Comparison of ENCODE assay signal across 1 cellular context in genomic region chr16:12095275-12096161, GRCh38.
A peak's percentile ranks its signal among the peaks of the same experiment; 100 is the strongest.
TF ChIP-seq lines count a peak whose summit lies in the region.

No MANE protein-coding gene starts in this region.

TF ChIP-seq in GM12878, 131 proteins besides CTCF, POLR2A, EP300 and RAD21 (continued from another document):
- TF ChIP-seq SMC3 (IDR thresholded peaks at IDR 0.05; ENCODE audit: borderline replicate concordance, low read length) (peak; percentile 55; the same call in 1 of the 2 replicates), CREM (IDR thresholded peaks at IDR 0.05; ENCODE audit: low read depth) (no peak), SIX5 (IDR thresholded peaks at IDR 0.05; ENCODE audit: low read depth, low read length, severe bottlenecking) (no peak), BHLHE40 (IDR thresholded peaks at IDR 0.05; ENCODE audit: borderline replicate concordance in 1 of 2, low read depth in 2 of 2, low read length in 1 of 2) (no peak), E2F4 (IDR thresholded peaks at IDR 0.05; ENCODE audit: low read depth, low read length) (no peak), RCOR1 (conservative IDR thresholded peaks at IDR 0.05; ENCODE audit: low read depth, low read length) (no peak), RBBP5 (conservative IDR thresholded peaks at IDR 0.05) (no peak), ESRRA (IDR thresholded peaks at IDR 0.05; ENCODE audit: low read length) (no peak), GATAD2B (conservative IDR thresholded peaks at IDR 0.05; ENCODE audit: low read depth) (no peak), EED (IDR thresholded peaks at IDR 0.05; ENCODE audit: low read depth) (no peak), CUX1 (IDR thresholded peaks at IDR 0.05; ENCODE audit: insufficient replicate concordance, low read depth, low read length) (no peak), POU2F2 (IDR thresholded peaks at IDR 0.05; ENCODE audit: borderline replicate concordance, low read depth, low read length) (no peak), IRF4 (IDR thresholded peaks at IDR 0.05; ENCODE audit: low read depth, low read length) (no peak), SMAD5 (IDR thresholded peaks at IDR 0.05; ENCODE audit: low read depth) (no peak), NR2C2 (IDR thresholded peaks at IDR 0.05; ENCODE audit: borderline replicate concordance, control insufficient read depth, insufficient read length, low read depth) (no peak), SUZ12 (IDR thresholded peaks at IDR 0.05; ENCODE audit: unreplicated experiment) (no peak), PAX5 (IDR thresholded peaks at IDR 0.05; ENCODE audit: borderline replicate concordance, low read depth, low read length) (no peak), ZNF24 (IDR thresholded peaks at IDR 0.05) (no peak), PML (IDR thresholded peaks at IDR 0.05; ENCODE audit: low read length) (no peak), TARDBP (IDR thresholded peaks at IDR 0.05; ENCODE audit: borderline replicate concordance) (no peak), CHD2 (IDR thresholded peaks at IDR 0.05; ENCODE audit: borderline replicate concordance, low read depth, low read length) (no peak), RUNX3 (IDR thresholded peaks at IDR 0.05; ENCODE audit: low read length) (peak; percentile 50), TCF3 (IDR thresholded peaks at IDR 0.05; ENCODE audit: borderline replicate concordance, insufficient read depth, low read depth, low read length) (no peak), MEF2B (IDR thresholded peaks at IDR 0.05; ENCODE audit: partially characterized antibody, poor library complexity, severe bottlenecking) (no peak), FOXM1 (IDR thresholded peaks at IDR 0.05; ENCODE audit: low read depth, low read length) (0 out of 2 replicates have a peak, but pooled peaks have one; percentile 25), CBX5 (IDR thresholded peaks at IDR 0.05; ENCODE audit: low read depth) (no peak), SP1 (IDR thresholded peaks at IDR 0.05; ENCODE audit: low read depth, low read length) (no peak), ZNF217 (IDR thresholded peaks at IDR 0.05) (no peak), CBX3 (IDR thresholded peaks at IDR 0.05; ENCODE audit: borderline replicate concordance, low read depth) (no peak), MYC (IDR thresholded peaks at IDR 0.05; ENCODE audit: insufficient read depth, insufficient read length, insufficient replicate concordance, low read length, severe bottlenecking) (no peak)
- TF ChIP-seq, protein P1, sequence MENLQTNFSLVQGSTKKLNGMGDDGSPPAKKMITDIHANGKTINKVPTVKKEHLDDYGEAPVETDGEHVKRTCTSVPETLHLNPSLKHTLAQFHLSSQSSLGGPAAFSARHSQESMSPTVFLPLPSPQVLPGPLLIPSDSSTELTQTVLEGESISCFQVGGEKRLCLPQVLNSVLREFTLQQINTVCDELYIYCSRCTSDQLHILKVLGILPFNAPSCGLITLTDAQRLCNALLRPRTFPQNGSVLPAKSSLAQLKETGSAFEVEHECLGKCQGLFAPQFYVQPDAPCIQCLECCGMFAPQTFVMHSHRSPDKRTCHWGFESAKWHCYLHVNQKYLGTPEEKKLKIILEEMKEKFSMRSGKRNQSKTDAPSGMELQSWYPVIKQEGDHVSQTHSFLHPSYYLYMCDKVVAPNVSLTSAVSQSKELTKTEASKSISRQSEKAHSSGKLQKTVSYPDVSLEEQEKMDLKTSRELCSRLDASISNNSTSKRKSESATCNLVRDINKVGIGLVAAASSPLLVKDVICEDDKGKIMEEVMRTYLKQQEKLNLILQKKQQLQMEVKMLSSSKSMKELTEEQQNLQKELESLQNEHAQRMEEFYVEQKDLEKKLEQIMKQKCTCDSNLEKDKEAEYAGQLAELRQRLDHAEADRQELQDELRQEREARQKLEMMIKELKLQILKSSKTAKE (IDR thresholded peaks at IDR 0.05; ENCODE audit: low read depth, poor library complexity, severe bottlenecking) = no peak
- TF ChIP-seq, protein P2, sequence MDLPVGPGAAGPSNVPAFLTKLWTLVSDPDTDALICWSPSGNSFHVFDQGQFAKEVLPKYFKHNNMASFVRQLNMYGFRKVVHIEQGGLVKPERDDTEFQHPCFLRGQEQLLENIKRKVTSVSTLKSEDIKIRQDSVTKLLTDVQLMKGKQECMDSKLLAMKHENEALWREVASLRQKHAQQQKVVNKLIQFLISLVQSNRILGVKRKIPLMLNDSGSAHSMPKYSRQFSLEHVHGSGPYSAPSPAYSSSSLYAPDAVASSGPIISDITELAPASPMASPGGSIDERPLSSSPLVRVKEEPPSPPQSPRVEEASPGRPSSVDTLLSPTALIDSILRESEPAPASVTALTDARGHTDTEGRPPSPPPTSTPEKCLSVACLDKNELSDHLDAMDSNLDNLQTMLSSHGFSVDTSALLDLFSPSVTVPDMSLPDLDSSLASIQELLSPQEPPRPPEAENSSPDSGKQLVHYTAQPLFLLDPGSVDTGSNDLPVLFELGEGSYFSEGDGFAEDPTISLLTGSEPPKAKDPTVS (IDR thresholded peaks at IDR 0.05; ENCODE audit: low read depth, low read length) = no peak
- TF ChIP-seq, protein P3, sequence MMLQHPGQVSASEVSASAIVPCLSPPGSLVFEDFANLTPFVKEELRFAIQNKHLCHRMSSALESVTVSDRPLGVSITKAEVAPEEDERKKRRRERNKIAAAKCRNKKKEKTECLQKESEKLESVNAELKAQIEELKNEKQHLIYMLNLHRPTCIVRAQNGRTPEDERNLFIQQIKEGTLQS (IDR thresholded peaks at IDR 0.05; ENCODE audit: borderline replicate concordance, extremely low read depth, low read depth, low read length) = no peak
- TF ChIP-seq, protein P4, sequence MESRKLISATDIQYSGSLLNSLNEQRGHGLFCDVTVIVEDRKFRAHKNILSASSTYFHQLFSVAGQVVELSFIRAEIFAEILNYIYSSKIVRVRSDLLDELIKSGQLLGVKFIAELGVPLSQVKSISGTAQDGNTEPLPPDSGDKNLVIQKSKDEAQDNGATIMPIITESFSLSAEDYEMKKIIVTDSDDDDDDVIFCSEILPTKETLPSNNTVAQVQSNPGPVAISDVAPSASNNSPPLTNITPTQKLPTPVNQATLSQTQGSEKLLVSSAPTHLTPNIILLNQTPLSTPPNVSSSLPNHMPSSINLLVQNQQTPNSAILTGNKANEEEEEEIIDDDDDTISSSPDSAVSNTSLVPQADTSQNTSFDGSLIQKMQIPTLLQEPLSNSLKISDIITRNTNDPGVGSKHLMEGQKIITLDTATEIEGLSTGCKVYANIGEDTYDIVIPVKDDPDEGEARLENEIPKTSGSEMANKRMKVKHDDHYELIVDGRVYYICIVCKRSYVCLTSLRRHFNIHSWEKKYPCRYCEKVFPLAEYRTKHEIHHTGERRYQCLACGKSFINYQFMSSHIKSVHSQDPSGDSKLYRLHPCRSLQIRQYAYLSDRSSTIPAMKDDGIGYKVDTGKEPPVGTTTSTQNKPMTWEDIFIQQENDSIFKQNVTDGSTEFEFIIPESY (IDR thresholded peaks at IDR 0.05) = no peak
- TF ChIP-seq, protein P5, sequence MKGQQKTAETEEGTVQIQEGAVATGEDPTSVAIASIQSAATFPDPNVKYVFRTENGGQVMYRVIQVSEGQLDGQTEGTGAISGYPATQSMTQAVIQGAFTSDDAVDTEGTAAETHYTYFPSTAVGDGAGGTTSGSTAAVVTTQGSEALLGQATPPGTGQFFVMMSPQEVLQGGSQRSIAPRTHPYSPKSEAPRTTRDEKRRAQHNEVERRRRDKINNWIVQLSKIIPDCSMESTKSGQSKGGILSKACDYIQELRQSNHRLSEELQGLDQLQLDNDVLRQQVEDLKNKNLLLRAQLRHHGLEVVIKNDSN (IDR thresholded peaks at IDR 0.05; ENCODE audit: borderline replicate concordance, extremely low read length, insufficient read depth, low read depth, low read length) = no peak
